Comparison of ENCODE assay signal across 8 cellular contexts in genomic region chr22:17086301-17086700, GRCh38. TPM values are rescaled to one million over a fixed set of nuclear protein-coding genes. Genes with fewer than 3 reads are reported as not detected.
DNase-seq lines count a peak whose midpoint lies in the region; ATAC-seq, FAIRE-seq and TF ChIP-seq lines count a peak whose summit lies in the region.

No MANE protein-coding gene starts in this region.

- no peak overlapping the region for H2BK20ac ChIP-seq in IMR-90 (ENCODE audit: low read depth, low read length)

- H3K4me3 Mint-ChIP-seq in natural killer cell = peak overlapping the region; percentile 96

- H3K9me1 ChIP-seq in IMR-90 (ENCODE audit: insufficient read depth, low read length) = peaks cover 10% of the 10 kb centered on the region

- CTCF ChIA-PET in IMR-90 (lab: Yijun Ruan, JAX) (interaction anchor here (1.2 kb wide), 1 partner anchor 85 kb away, joined by 3 read pairs; no protein-coding TSS in a partner anchor), GM12878 (lab: Yijun Ruan, JAX) (interaction anchor here (0.8 to 2.0 kb wide), 3 partner anchors 85 to 415 kb away, joined by 3 to 9 read pairs (median 7); no protein-coding TSS in a partner anchor)

- no peak overlapping the region for H3K27ac ChIP-seq in IMR-90 (ENCODE audit: insufficient read depth, low read length)
- no peak overlapping the region for H3K27ac ChIP-seq in GM12878 (ENCODE audit: control insufficient read depth, insufficient read depth)

- H2BK15ac ChIP-seq in IMR-90 (ENCODE audit: low read depth, low read length) = no peak overlapping the region

- H3K36me3 Mint-ChIP-seq in natural killer cell = no peaks in the 10 kb centered on the region

- H3K4me2 ChIP-seq in IMR-90 (ENCODE audit: low read depth, low read length) (peak overlapping the region; percentile 82), GM12878 (ENCODE audit: control insufficient read depth, insufficient read depth) (peak overlapping the region; percentile 70)

- H3K36me3 ChIP-seq in IMR-90 (ENCODE audit: control insufficient read depth, insufficient read depth, low read length) (no peaks in the 10 kb centered on the region), GM12878 (ENCODE audit: control insufficient read depth in 2 of 2, insufficient read depth in 2 of 2, low read length in 1 of 2) (no peaks in the 10 kb centered on the region)

- no peak overlapping the region for H3K18ac ChIP-seq in IMR-90 (ENCODE audit: low read depth, low read length)

- H3K9me3 ChIP-seq in IMR-90 (ENCODE audit: control insufficient read depth, insufficient read depth, low read length) (no peaks in the 10 kb centered on the region), GM12878 (replicated peaks; ENCODE audit: control insufficient read depth, insufficient read depth, low read length) (no peaks in the 10 kb centered on the region)

- TF ChIP-seq RAD21 in IMR-90 (IDR thresholded peaks at IDR 0.05; ENCODE audit: low read length) (no peak), GM12878 (IDR thresholded peaks at IDR 0.05; ENCODE audit: insufficient read depth, low read depth, low read length) (no peak)

- TF ChIP-seq EP300 in GM12878 (IDR thresholded peaks at IDR 0.05; ENCODE audit: borderline replicate concordance in 1 of 2, control insufficient read depth in 1 of 2, low read depth in 2 of 2, low read length in 2 of 2) = no peak

- H3K4me1 ChIP-seq in IMR-90 (ENCODE audit: control insufficient read depth, insufficient read depth, low read length) = peaks cover 12% of the 10 kb centered on the region
- H3K4me1 ChIP-seq in GM12878 (ENCODE audit: control insufficient read depth, insufficient read depth, low read length) = peaks cover 19% of the 10 kb centered on the region

- POLR2A ChIA-PET in IMR-90 (lab: Charles Lee; ENCODE audit: unreplicated experiment) = no interaction called here
- POLR2A ChIA-PET in GM12878 (lab: Charles Lee) = no interaction called here

- H3K27ac Mint-ChIP-seq in natural killer cell = peak overlapping the region in 1 of 2 donors; percentile 91

- H4K5ac ChIP-seq in IMR-90 (ENCODE audit: low read depth, low read length) = no peak overlapping the region

- dilution Hi-C loops in IMR-90 (cut with HindIII; ENCODE audit: low sequenced_read_pairs, unreplicated experiment) = no loop called here

- WGBS in IMR-90 (ENCODE audit: extremely low coverage in 2 of 2, insufficient read length in 1 of 2), 2 experiments = 100% methylated on average over 1 of the region's 8 CpGs; no CpG with 5 or more reads in 1 of the 2 experiments
- WGBS in GM12878 (ENCODE audit: insufficient coverage, insufficient replicate concordance, low lambda C conversion rate, missing lambda C conversion rate) = 95% methylated on average over 8 of the region's 8 CpGs

- no peak for TF ChIP-seq CTCF in AG10803 (conservative IDR thresholded peaks at IDR 0.05; ENCODE audit: low read length)
- TF ChIP-seq CTCF in IMR-90 (conservative IDR thresholded peaks at IDR 0.05; ENCODE audit: low read depth, low read length) = no peak
- TF ChIP-seq CTCF in GM12878 (IDR thresholded peaks at IDR 0.05 in 2 of 3, conservative IDR thresholded peaks at IDR 0.05 in 1 of 3; ENCODE audit: control insufficient read depth in 2 of 3, extremely low read depth in 1 of 3, insufficient read depth in 1 of 3, low read depth in 3 of 3, low read length in 3 of 3) = no peak
- TF ChIP-seq CTCF in natural killer cell (IDR thresholded peaks at IDR 0.05) = no peak

- H3K79me2 ChIP-seq in GM12878 (ENCODE audit: control insufficient read depth, insufficient read depth, low read length) = peaks cover 10% of the 10 kb centered on the region

- no peaks in the 10 kb centered on the region for H3K27me3 Mint-ChIP-seq in natural killer cell (ENCODE audit: low read depth in 2 of 2)

- intact Hi-C loops in IMR-90 (cut with micrococcal nuclease) (no loop called here), GM12878 (cut with micrococcal nuclease; ENCODE audit: unreplicated experiment) (loop anchor here (10.0 kb wide), 1 partner anchor 282 kb away; no protein-coding TSS in a partner anchor), natural killer cell (cut with micrococcal nuclease) (loop anchor here (10.0 kb wide), 1 partner anchor 688 kb away; the partner anchor contains the start of gene BID)

- no peak overlapping the region for H3K56ac ChIP-seq in IMR-90 (ENCODE audit: extremely low read depth, insufficient read depth, low read length)

- TF ChIP-seq POLR2A in IMR-90 (IDR thresholded peaks at IDR 0.05; ENCODE audit: low read depth, low read length) (no peak), GM12878 (IDR thresholded peaks at IDR 0.05; ENCODE audit: low read depth, low read length) (no peak)

- no peak overlapping the region for H3K4ac ChIP-seq in IMR-90 (ENCODE audit: low read depth, low read length)

- no peak overlapping the region for H4K91ac ChIP-seq in IMR-90 (ENCODE audit: insufficient read depth, low read depth, low read length)

- SMC1A ChIA-PET in GM12878 (lab: Charles Lee; ENCODE audit: uncharacterized antibody, unreplicated experiment) = interaction anchor here (1.0 kb wide), 1 partner anchor 13 kb away, joined by 3 read pairs; no protein-coding TSS in a partner anchor

- H3K9ac ChIP-seq in IMR-90 (ENCODE audit: low read depth, low read length) = no peak overlapping the region
- no peak overlapping the region for H3K9ac ChIP-seq in GM12878 (ENCODE audit: control insufficient read depth, insufficient read depth, low read length)

- peak overlapping the region; percentile 33; the same call in 1 of the 2 replicates for H3K23ac ChIP-seq in IMR-90 (ENCODE audit: low read depth, low read length)

- H3K14ac ChIP-seq in IMR-90 (replicated peaks; ENCODE audit: low read depth, low read length) = peak overlapping the region; percentile 63; the same call in 1 of the 2 replicates

- no peak for DNase-seq in AG10803 (ENCODE audit: low read depth)
- no peak for DNase-seq in IMR-90
- DNase-seq in GM12878 (ENCODE audit: low read depth, low spot score) = no peak
- DNase-seq in natural killer cell = no peak
- DNase-seq in mucosa of gallbladder (ENCODE audit: low spot score) = no peak
- DNase-seq in NCI-H1417 treated with DMSO at 0.1 percent for 48 hours (lab: John Stamatoyannopoulos, UW) = no peak
- no peak for DNase-seq in SKM-1 treated with dmso at 0.1 percent for 144 hours (lab: John Stamatoyannopoulos, UW; ENCODE audit: unreplicated experiment)
- DNase-seq in NCI-H748 treated with DMSO at 0.1 percent for 48 hours (lab: John Stamatoyannopoulos, UW) = no peak

- H2BK120ac ChIP-seq in IMR-90 (ENCODE audit: low read depth, low read length) = no peak overlapping the region

- ATAC-seq in IMR-90 (ENCODE audit: low read depth) (no peak), GM12878 (no peak), natural killer cell (no peak)

- H2AK5ac ChIP-seq in IMR-90 (ENCODE audit: low read depth, low read length) = no peak overlapping the region

- peaks cover 35 to 55% of the 10 kb centered on the region in 2 donors for H3K4me1 Mint-ChIP-seq in natural killer cell

- no peak overlapping the region for H2AFZ ChIP-seq in IMR-90 (replicated peaks; ENCODE audit: low read length, poor library complexity)
- H2AFZ ChIP-seq in GM12878 (ENCODE audit: control insufficient read depth, low read depth, low read length) = no peak overlapping the region

- no peak overlapping the region for H2BK5ac ChIP-seq in IMR-90 (ENCODE audit: low read depth, low read length, poor library complexity, severe bottlenecking)

- peak overlapping the region; percentile 79 for H3K4me3 ChIP-seq in AG10803 (ENCODE audit: low read length)
- 0 out of 2 replicates have a peak overlapping the region, but pooled peaks have one; percentile 83 for H3K4me3 ChIP-seq in IMR-90 (ENCODE audit: insufficient read depth, low read depth, low read length)
- peak overlapping the region; percentile 84; the same call in 1 of the 2 replicates for H3K4me3 ChIP-seq in GM12878

- H3K9me3 Mint-ChIP-seq in natural killer cell = no peaks in the 10 kb centered on the region

- FAIRE-seq in GM12878 (lab: Jason Lieb, UNC) = no peak

- H3K79me1 ChIP-seq in IMR-90 (ENCODE audit: low read depth in 1 of 2, low read length in 2 of 2) = peaks cover 9 to 49% of the 10 kb centered on the region in 2 experiments

- no peak overlapping the region for H4K8ac ChIP-seq in IMR-90 (ENCODE audit: low read depth in 2 of 2, low read length in 2 of 2)

- BruUV-seq in IMR-90 (replicated peaks; lab: Mats Ljungman, UMichigan) (no TSS peak), GM12878 (replicated peaks; lab: Mats Ljungman, UMichigan) (TSS peak; percentile 43)

- in situ Hi-C loops in IMR-90 (cut with MboI; ENCODE audit: low sequenced_read_pairs) = loop anchor here (5.0 to 25.0 kb wide), 2 partner anchors 66 to 726 kb away; no protein-coding TSS in a partner anchor
- in situ Hi-C loops in GM12878 (cut with MboI) = no loop called here

- no peak overlapping the region for H2AK9ac ChIP-seq in IMR-90 (replicated peaks; ENCODE audit: low read depth, low read length, poor library complexity)

- H4K20me1 ChIP-seq in IMR-90 (ENCODE audit: insufficient read depth, low read length) (peaks cover 38% of the 10 kb centered on the region), GM12878 (ENCODE audit: control insufficient read depth, insufficient read depth) (no peaks in the 10 kb centered on the region)

- RAD21 ChIA-PET in GM12878 (lab: Charles Lee; ENCODE audit: unreplicated experiment) = no interaction called here

- H3K27me3 ChIP-seq in IMR-90 (ENCODE audit: control insufficient read depth, insufficient read depth, low read length) (no peaks in the 10 kb centered on the region), GM12878 (replicated peaks in 1 of 2; ENCODE audit: control insufficient read depth in 2 of 2, insufficient read depth in 2 of 2, low read length in 1 of 2) (no peaks in the 10 kb centered on the region)

RNA-seq across cellular contexts. Expression of gene IL17RA, which starts 1.5 kb away (rescaled TPM):
- total RNA-seq in IMR-90 (2012; rRNA removed) = 5.2 and 5.8 TPM in 2 replicates
- 15.3 and 18.3 TPM in 2 replicates for polyA plus RNA-seq in IMR-90 (2012; rRNA removed)
- polyA plus RNA-seq in IMR-90 (2012; cell fraction: cytosol; rRNA removed) = 17.1 and 20.5 TPM in 2 replicates
- polyA plus RNA-seq in IMR-90 (2012; cell fraction: nucleus; rRNA removed; ENCODE audit: low replicate concordance) = 15.5 and 20.2 TPM in 2 replicates
- 22.3 and 23.4 TPM in 2 replicates for total RNA-seq in GM12878 (2013; cell fraction: nucleolus; rRNA removed)
- total RNA-seq in GM12878 (2014; rRNA removed) = 3.8 and 4.2 TPM in 2 replicates
- total RNA-seq in GM12878 (2014; rRNA removed; fragmentation: Illumina TruSeq; extraction: Trizol) = 3.0 and 3.1 TPM in 2 replicates
- 9.4 and 10.2 TPM in 2 replicates for total RNA-seq in GM12878 (2021)
- polyA plus RNA-seq in GM12878 (2011; ENCODE audit: low read depth) = 3.0 TPM
- 5.9 and 9.9 TPM in 2 replicates for polyA plus RNA-seq in GM12878 (2011; rRNA removed)
- polyA plus RNA-seq in GM12878 (2011; cell fraction: cytosol; rRNA removed) = 9.3 and 11.0 TPM in 2 replicates
- 10.5 and 11.5 TPM in 2 replicates for polyA plus RNA-seq in GM12878 (2011; cell fraction: nucleus; rRNA removed)
- polyA plus RNA-seq in GM12878 (2012) = 5.1 and 5.8 TPM in 2 replicates
- 3.8 and 5.1 TPM in 2 replicates for polyA plus RNA-seq in GM12878 (2014; fragmentation: Illumina TruSeq; extraction: Trizol)
- polyA plus RNA-seq in GM12878 (2014; fragmentation: Nextera tagmentation; extraction: Ambion mirVana) = under 1 TPM; 0.71 to 0.75 TPM
- 4.1 and 4.7 TPM in 2 replicates for polyA plus RNA-seq in GM12878 (2014; rRNA removed)
- polyA plus RNA-seq in GM12878 (2016; fragmentation: Nextera tagmentation; extraction: Ambion mirVana) = 1 to 10 TPM; 6.4 to 9.7 TPM
- polyA minus RNA-seq in GM12878 (2011; rRNA and poly(A)+ RNA removed) = 11.2 and 13.5 TPM in 2 replicates
- polyA minus RNA-seq in GM12878 (2011; cell fraction: cytosol; rRNA and poly(A)+ RNA removed) = 3.1 and 3.5 TPM in 2 replicates
- polyA minus RNA-seq in GM12878 (2011; cell fraction: nucleus; rRNA and poly(A)+ RNA removed) = 7.9 and 11.6 TPM in 2 replicates
- 10 to 100 TPM; 22.1 to 42.6 (median 28.7) TPM for total RNA-seq in natural killer cell
- 27.2 TPM for total RNA-seq in mucosa of gallbladder

RNA-seq across cellular contexts. Expression of gene TMEM121B, which starts 34.9 kb away (rescaled TPM):
- total RNA-seq in IMR-90 (2012; rRNA removed) (under 0.01 TPM in 2 replicates), GM12878 (2014; rRNA removed) (0.05 TPM in 1 of 2 replicates, not detected in the other), GM12878 (2014; rRNA removed; fragmentation: Illumina TruSeq; extraction: Trizol) (0.04 TPM in 1 of 2 replicates, not detected in the other), GM12878 (2021) (0.08 and 0.10 TPM in 2 replicates), natural killer cell (under 1 TPM in 2 of 3 donors, not detected in 1; 0.18 to 0.35 TPM), mucosa of gallbladder (1.7 TPM)
- polyA plus RNA-seq in IMR-90 (2012; rRNA removed) (0.22 and 0.29 TPM in 2 replicates), GM12878 (2011; rRNA removed) (not detected in 2 replicates), GM12878 (2014; fragmentation: Illumina TruSeq; extraction: Trizol) (0.06 and 0.13 TPM in 2 replicates), GM12878 (2014; fragmentation: Nextera tagmentation; extraction: Ambion mirVana) (under 1 TPM in 1 of 2 experiments, not detected in 1; 0.02 TPM), GM12878 (2014; rRNA removed) (0.04 and 0.10 TPM in 2 replicates), GM12878 (2016; fragmentation: Nextera tagmentation; extraction: Ambion mirVana) (not detected)
- polyA plus RNA-seq in IMR-90 (2012; cell fraction: cytosol; rRNA removed) = 0.11 and 0.13 TPM in 2 replicates
- polyA plus RNA-seq in IMR-90 (2012; cell fraction: nucleus; rRNA removed; ENCODE audit: low replicate concordance) = 0.22 and 0.25 TPM in 2 replicates
- 0.10 and 0.12 TPM in 2 replicates for total RNA-seq in GM12878 (2013; cell fraction: nucleolus; rRNA removed)
- not detected for polyA plus RNA-seq in GM12878 (2011; ENCODE audit: low read depth)
- polyA plus RNA-seq in GM12878 (2011; cell fraction: cytosol; rRNA removed) = 0.07 TPM in 1 of 2 replicates, not detected in the other
- 0.10 and 0.13 TPM in 2 replicates for polyA plus RNA-seq in GM12878 (2011; cell fraction: nucleus; rRNA removed)
- 0.03 and 0.04 TPM in 2 replicates for polyA plus RNA-seq in GM12878 (2012)
- not detected in 2 replicates for polyA minus RNA-seq in GM12878 (2011; rRNA and poly(A)+ RNA removed)
- polyA minus RNA-seq in GM12878 (2011; cell fraction: cytosol; rRNA and poly(A)+ RNA removed) = not detected in 2 replicates
- polyA minus RNA-seq in GM12878 (2011; cell fraction: nucleus; rRNA and poly(A)+ RNA removed) = 0.10 TPM in 1 of 2 replicates, not detected in the other
